Comparison of ENCODE assay signal across 8 cellular contexts in the genomic region with DNA sequence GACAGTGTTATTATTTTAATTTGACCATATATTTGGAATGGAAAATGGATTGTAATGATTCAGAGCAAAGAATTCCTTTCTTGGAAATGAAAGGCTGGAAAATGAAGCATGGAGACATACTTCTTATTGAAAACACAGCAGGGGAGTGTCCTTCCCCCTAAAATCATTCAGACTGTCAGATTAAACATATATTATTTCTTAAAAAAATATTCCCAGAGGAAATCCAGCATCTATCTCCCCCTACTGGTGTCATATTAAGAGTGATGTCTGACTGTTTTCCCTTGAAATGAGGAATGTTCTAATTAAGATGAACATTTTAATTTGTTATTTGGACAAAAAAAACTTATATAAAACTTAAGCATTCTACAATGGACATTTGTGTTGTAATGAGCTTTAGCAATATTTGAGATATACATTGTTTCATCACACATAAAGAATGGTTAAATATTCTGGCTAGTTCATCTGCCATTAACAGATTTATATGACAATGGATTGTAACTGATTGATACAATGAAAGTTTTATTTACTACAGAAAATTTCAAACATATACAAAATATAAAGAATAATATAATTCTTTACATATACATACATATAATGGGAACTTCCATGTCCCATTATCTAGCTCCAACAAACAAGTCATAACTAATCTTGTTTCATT.
DNase-seq lines count a peak whose midpoint lies in the region; ATAC-seq and TF ChIP-seq lines count a peak whose summit lies in the region.

No MANE protein-coding gene starts in this region.

- H3K4me2 ChIP-seq in GM23338, result no peak overlapping the region

- peak; percentile 69 for TF ChIP-seq CTCF in AG04450 (IDR thresholded peaks at IDR 0.05; ENCODE audit: low read depth, low read length)
- peak in 1 of 2 experiments; percentile 69 for TF ChIP-seq CTCF in GM23338 (conservative IDR thresholded peaks at IDR 0.05; ENCODE audit: low read depth in 2 of 2)
- peak; percentile 49 for TF ChIP-seq CTCF in astrocyte of the cerebellum (IDR thresholded peaks at IDR 0.05; ENCODE audit: low read depth, low read length, missing control alignments)

- no peak overlapping the region for H3K4me3 ChIP-seq in AG04450 (ENCODE audit: low read depth, low read length)
- H3K4me3 ChIP-seq in GM23338, result no peak overlapping the region
- no peak overlapping the region for H3K4me3 ChIP-seq in astrocyte of the cerebellum (ENCODE audit: low read depth, low read length)

- H3K27ac Mint-ChIP-seq in GM23338, result no peak overlapping the region

- POLR2A ChIA-PET in AG04450 (lab: Yijun Ruan, JAX), result no interaction called here

- H3K9me2 ChIP-seq in GM23338 (ENCODE audit: insufficient read depth), result no peaks in the 10 kb centered on the region; the same call in 1 of the 2 replicates

- no peak for DNase-seq in AG04450 (ENCODE audit: low read depth, low spot score)
- peak; percentile 32 for DNase-seq in GM23338 (ENCODE audit: low spot score)
- peak; percentile 53 for DNase-seq in astrocyte of the cerebellum (ENCODE audit: low read depth)
- peak; percentile 37 for DNase-seq in kidney tubule cell (ENCODE audit: low spot score)
- no peak for DNase-seq in NCI-H510A (lab: John Stamatoyannopoulos, UW)
- DNase-seq in activated effector memory CD4-positive, alpha-beta T cell treated with anti-CD3 and anti-CD28 coated beads, Interleukin-2, amount 50 U/mL, for 16 hours, result no peak
- no peak for DNase-seq in iPS-NIHi7 (ENCODE audit: extremely low spot score)

- ATAC-seq in GM23338, result no peak
- ATAC-seq in GM18870 (IDR thresholded peaks at IDR 0.05; ENCODE audit: unreplicated experiment), result no peak

- H4K20me1 ChIP-seq in GM23338 (replicated peaks; ENCODE audit: insufficient read depth), result no peaks in the 10 kb centered on the region

- in situ Hi-C loops in astrocyte of the cerebellum (cut with HindIII; ENCODE audit: low sequenced_read_pairs), result loop anchor here (25.0 kb wide), 1 partner anchor 274 kb away; a partner anchor contains a TSS

- H3F3A ChIP-seq in GM23338 (replicated peaks; ENCODE audit: low read depth), result no peaks in the 10 kb centered on the region

- CTCF ChIA-PET in AG04450 (lab: Charles Lee), result interaction anchor here (0.6 to 4.7 kb wide), 41 partner anchors 10 to 729 kb away, joined by 3 to 28 read pairs (median 3); a partner anchor contains a TSS

- no peaks in the 10 kb centered on the region for H3K4me1 Mint-ChIP-seq in GM23338

- no peaks in the 10 kb centered on the region for H3K79me2 ChIP-seq in GM23338 (replicated peaks; ENCODE audit: insufficient read depth)

- H3K27me3 ChIP-seq in AG04450 (ENCODE audit: control insufficient read depth, insufficient read depth, low read length), result no peaks in the 10 kb centered on the region
- no peaks in the 10 kb centered on the region for H3K27me3 ChIP-seq in GM23338 (ENCODE audit: insufficient read depth)

- peaks cover 2% of the 10 kb centered on the region for H3K27me3 Mint-ChIP-seq in GM23338 (ENCODE audit: insufficient read depth, low read depth, poor library complexity)

- H3K27ac ChIP-seq in AG04450 (ENCODE audit: low read depth, low read length), result no peak overlapping the region
- no peak overlapping the region for H3K27ac ChIP-seq in GM23338 (ENCODE audit: low read depth)

- no peak overlapping the region for H3K4me3 Mint-ChIP-seq in GM23338

- peaks cover 7% of the 10 kb centered on the region; the same call in 1 of the 2 replicates for H3K9me3 ChIP-seq in AG04450 (ENCODE audit: control insufficient read depth, insufficient read depth, low read length)

- H3K4me1 ChIP-seq in GM23338 (ENCODE audit: insufficient read depth), result no peaks in the 10 kb centered on the region

- H2AFZ ChIP-seq in GM23338, result no peak overlapping the region

- H3K36me3 ChIP-seq in GM23338 (ENCODE audit: insufficient read depth), result no peaks in the 10 kb centered on the region

- peaks cover 22% of the 10 kb centered on the region for H3K9me3 Mint-ChIP-seq in GM23338

- H3K36me3 Mint-ChIP-seq in GM23338 (ENCODE audit: low read depth), result peaks cover 18% of the 10 kb centered on the region

TF ChIP-seq in GM23338, 12 proteins besides CTCF, POLR2A, EP300 and RAD21:
- TF ChIP-seq ZNF114 (CRISPR knock-in tag; IDR thresholded peaks at IDR 0.05) (no peak), EZH2phosphoT487 (IDR thresholded peaks at IDR 0.05; ENCODE audit: unreplicated experiment) (no peak), JUNB (IDR thresholded peaks at IDR 0.05; ENCODE audit: unreplicated experiment) (no peak), ZNF331 (CRISPR knock-in tag; IDR thresholded peaks at IDR 0.05; ENCODE audit: low read depth) (no peak), POLR2AphosphoS5 (IDR thresholded peaks at IDR 0.05; ENCODE audit: low read depth) (no peak)
- TF ChIP-seq, protein P1, sequence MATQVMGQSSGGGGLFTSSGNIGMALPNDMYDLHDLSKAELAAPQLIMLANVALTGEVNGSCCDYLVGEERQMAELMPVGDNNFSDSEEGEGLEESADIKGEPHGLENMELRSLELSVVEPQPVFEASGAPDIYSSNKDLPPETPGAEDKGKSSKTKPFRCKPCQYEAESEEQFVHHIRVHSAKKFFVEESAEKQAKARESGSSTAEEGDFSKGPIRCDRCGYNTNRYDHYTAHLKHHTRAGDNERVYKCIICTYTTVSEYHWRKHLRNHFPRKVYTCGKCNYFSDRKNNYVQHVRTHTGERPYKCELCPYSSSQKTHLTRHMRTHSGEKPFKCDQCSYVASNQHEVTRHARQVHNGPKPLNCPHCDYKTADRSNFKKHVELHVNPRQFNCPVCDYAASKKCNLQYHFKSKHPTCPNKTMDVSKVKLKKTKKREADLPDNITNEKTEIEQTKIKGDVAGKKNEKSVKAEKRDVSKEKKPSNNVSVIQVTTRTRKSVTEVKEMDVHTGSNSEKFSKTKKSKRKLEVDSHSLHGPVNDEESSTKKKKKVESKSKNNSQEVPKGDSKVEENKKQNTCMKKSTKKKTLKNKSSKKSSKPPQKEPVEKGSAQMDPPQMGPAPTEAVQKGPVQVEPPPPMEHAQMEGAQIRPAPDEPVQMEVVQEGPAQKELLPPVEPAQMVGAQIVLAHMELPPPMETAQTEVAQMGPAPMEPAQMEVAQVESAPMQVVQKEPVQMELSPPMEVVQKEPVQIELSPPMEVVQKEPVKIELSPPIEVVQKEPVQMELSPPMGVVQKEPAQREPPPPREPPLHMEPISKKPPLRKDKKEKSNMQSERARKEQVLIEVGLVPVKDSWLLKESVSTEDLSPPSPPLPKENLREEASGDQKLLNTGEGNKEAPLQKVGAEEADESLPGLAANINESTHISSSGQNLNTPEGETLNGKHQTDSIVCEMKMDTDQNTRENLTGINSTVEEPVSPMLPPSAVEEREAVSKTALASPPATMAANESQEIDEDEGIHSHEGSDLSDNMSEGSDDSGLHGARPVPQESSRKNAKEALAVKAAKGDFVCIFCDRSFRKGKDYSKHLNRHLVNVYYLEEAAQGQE (IDR thresholded peaks at IDR 0.05; ENCODE audit: unreplicated experiment), result no peak
- TF ChIP-seq, protein P2, sequence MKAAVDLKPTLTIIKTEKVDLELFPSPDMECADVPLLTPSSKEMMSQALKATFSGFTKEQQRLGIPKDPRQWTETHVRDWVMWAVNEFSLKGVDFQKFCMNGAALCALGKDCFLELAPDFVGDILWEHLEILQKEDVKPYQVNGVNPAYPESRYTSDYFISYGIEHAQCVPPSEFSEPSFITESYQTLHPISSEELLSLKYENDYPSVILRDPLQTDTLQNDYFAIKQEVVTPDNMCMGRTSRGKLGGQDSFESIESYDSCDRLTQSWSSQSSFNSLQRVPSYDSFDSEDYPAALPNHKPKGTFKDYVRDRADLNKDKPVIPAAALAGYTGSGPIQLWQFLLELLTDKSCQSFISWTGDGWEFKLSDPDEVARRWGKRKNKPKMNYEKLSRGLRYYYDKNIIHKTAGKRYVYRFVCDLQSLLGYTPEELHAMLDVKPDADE (IDR thresholded peaks at IDR 0.05), result no peak

Comparison
In these comparisons a context has a peak if more than half of its experiments do, and no peak if none do; other contexts are left out.
1. DNase-seq: peak in GM23338 (single experiment), astrocyte of the cerebellum (single experiment) and kidney tubule cell (single experiment); none in AG04450 (single experiment), NCI-H510A (single experiment), activated effector memory CD4-positive, alpha-beta T cell treated with anti-CD3 and anti-CD28 coated beads, Interleukin-2, amount 50 U/mL, for 16 hours (single experiment) and iPS-NIHi7 (single experiment).